1 cellular context compared by ENCODE assay signal in the genomic region with DNA sequence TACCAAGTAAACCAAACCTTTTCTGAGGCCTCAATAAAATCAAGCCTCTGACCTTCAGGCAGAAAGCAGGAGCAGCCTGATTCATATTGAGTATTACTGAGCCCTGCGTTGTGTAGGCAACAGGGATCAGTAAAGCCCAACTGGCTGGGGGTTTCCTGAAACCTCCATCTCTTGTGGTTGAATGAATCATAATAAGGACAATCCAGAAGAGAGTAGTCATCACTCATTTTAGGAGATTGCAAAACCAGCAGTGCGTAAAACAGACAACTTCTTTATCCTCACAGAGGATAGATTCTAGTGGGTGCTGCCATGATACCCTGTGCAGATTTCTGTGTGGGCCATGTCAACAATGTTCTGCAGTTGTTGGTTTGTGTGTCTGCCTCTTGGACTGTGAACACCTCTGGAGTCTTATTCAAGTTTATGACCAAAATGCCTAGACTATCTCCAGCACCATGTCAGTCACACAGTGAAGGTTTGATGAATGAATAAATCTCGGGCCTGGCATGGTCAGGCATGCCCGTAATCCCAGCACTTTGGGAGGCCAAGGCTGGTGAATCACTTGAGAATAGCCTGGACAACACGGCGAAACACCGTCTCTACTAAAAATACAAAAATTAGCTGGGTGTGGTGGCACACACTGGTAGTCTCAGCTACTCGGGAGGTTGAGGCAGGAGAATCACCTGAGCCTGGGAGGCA.
TF ChIP-seq lines count a peak whose summit lies in the region.

No MANE protein-coding gene starts in this region.

TF ChIP-seq in HCT116, 20 proteins besides CTCF, POLR2A, EP300 and RAD21 (continued from another document):
- TF ChIP-seq, protein P1, sequence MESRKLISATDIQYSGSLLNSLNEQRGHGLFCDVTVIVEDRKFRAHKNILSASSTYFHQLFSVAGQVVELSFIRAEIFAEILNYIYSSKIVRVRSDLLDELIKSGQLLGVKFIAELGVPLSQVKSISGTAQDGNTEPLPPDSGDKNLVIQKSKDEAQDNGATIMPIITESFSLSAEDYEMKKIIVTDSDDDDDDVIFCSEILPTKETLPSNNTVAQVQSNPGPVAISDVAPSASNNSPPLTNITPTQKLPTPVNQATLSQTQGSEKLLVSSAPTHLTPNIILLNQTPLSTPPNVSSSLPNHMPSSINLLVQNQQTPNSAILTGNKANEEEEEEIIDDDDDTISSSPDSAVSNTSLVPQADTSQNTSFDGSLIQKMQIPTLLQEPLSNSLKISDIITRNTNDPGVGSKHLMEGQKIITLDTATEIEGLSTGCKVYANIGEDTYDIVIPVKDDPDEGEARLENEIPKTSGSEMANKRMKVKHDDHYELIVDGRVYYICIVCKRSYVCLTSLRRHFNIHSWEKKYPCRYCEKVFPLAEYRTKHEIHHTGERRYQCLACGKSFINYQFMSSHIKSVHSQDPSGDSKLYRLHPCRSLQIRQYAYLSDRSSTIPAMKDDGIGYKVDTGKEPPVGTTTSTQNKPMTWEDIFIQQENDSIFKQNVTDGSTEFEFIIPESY (IDR thresholded peaks at IDR 0.05; ENCODE audit: extremely low read depth, insufficient replicate concordance, low read length), result peak; percentile 42
- TF ChIP-seq, protein P2, sequence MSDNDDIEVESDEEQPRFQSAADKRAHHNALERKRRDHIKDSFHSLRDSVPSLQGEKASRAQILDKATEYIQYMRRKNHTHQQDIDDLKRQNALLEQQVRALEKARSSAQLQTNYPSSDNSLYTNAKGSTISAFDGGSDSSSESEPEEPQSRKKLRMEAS (IDR thresholded peaks at IDR 0.05), result peak; percentile 59
- TF ChIP-seq, protein P3, sequence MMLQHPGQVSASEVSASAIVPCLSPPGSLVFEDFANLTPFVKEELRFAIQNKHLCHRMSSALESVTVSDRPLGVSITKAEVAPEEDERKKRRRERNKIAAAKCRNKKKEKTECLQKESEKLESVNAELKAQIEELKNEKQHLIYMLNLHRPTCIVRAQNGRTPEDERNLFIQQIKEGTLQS (IDR thresholded peaks at IDR 0.05), result peak; percentile 63; the same call in 1 of the 2 replicates
